Comparison of ENCODE assay signal across 17 cellular contexts in genomic region chrX:23271011-23271410, GRCh38.
"Had no signal": no experiment of that assay in that cellular context is flagged by ENCODE, and none has a peak within 500 bp of the region (broad histone marks: within the 10 kb centered on the region; RNA-seq: fewer than 3 reads in every experiment).

No MANE protein-coding gene starts in this region.

- H3K27me3 Mint-ChIP-seq: memory B cell had no signal

- DNase-seq: dorsolateral prefrontal cortex; effector CD4-positive, alpha-beta T cell; erythroblast; esophagus squamous epithelium; foreskin melanocyte; natural killer cell; pancreas; stimulated activated CD4-positive, alpha-beta T cell treated with anti-CD3 and anti-CD28 coated beads, Interleukin-2, amount 100 ng/mL, for 24 hours; stimulated activated CD4-positive, alpha-beta T cell treated with anti-CD3 and anti-CD28 coated beads, Interleukin-4, amount 100 ng/mL, for 24 hours; stimulated activated naive CD4-positive, alpha-beta T cell treated with Interleukin-2 at 50 U/mL for 16 hours; stomach; thyroid gland; trophoblast cell had no signal

- H3K4me3 ChIP-seq: dorsolateral prefrontal cortex, esophagus squamous epithelium, lung, pancreas, stomach, thyroid gland, vagina had no signal

- H3K27ac ChIP-seq: dorsolateral prefrontal cortex, esophagus squamous epithelium, pancreas, stomach, thyroid gland, vagina had no signal

- H3K36me3 ChIP-seq: esophagus squamous epithelium, pancreas, stomach, thyroid gland, vagina had no signal

- H3K9me3 ChIP-seq: esophagus squamous epithelium, pancreas, stomach, thyroid gland, vagina had no signal

- H3K27me3 ChIP-seq: esophagus squamous epithelium, stomach, thyroid gland, vagina had no signal

- H3K4me1 Mint-ChIP-seq: memory B cell; natural killer cell; stimulated activated effector memory CD8-positive, alpha-beta T cell treated with anti-CD3 and anti-CD28 coated beads, Interleukin-12 subunit alpha, Interleukin-12 subunit beta, amount 100 ng/mL, for 72 hours had no signal

- H3K27ac Mint-ChIP-seq: memory B cell; natural killer cell; stimulated activated effector memory CD8-positive, alpha-beta T cell treated with anti-CD3 and anti-CD28 coated beads, Interleukin-12 subunit alpha, Interleukin-12 subunit beta, amount 100 ng/mL, for 72 hours had no signal

- H3K36me3 Mint-ChIP-seq: memory B cell; natural killer cell; stimulated activated effector memory CD8-positive, alpha-beta T cell treated with anti-CD3 and anti-CD28 coated beads, Interleukin-12 subunit alpha, Interleukin-12 subunit beta, amount 100 ng/mL, for 72 hours had no signal

- H3K4me1 ChIP-seq: esophagus squamous epithelium, pancreas, stomach, thyroid gland, vagina had no signal

- H3K9me3 Mint-ChIP-seq: memory B cell; natural killer cell; stimulated activated effector memory CD8-positive, alpha-beta T cell treated with anti-CD3 and anti-CD28 coated beads, Interleukin-12 subunit alpha, Interleukin-12 subunit beta, amount 100 ng/mL, for 72 hours had no signal

- H3K4me3 Mint-ChIP-seq: memory B cell; natural killer cell; stimulated activated effector memory CD8-positive, alpha-beta T cell treated with anti-CD3 and anti-CD28 coated beads, Interleukin-12 subunit alpha, Interleukin-12 subunit beta, amount 100 ng/mL, for 72 hours had no signal
